ENCODE assay signal across 5 cellular contexts in the genomic region with DNA sequence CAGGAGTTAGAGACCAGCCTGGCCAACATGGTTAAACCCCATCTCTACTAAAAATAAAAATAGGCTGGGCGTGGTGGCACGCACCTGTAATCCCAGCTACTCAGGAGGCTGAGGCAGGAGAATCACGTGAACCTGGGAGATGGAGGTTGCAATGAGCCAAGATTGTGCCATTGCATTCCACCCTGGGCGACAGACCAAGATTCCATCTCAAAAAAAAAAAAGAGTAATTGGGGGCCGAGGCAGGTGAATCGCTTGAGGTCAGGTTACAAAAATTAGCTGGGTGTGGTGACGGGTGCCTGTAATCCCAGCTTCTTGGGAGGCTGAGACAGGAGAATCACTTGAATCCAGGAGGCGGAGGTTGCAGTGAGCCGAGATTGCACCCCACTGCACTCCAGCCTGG.
DNase-seq lines count a peak whose midpoint lies in the region; TF ChIP-seq lines count a peak whose summit lies in the region.
"Not testable (repeated sequence)": the region's sequence is repeated elsewhere in the genome, so short reads cannot be mapped to it uniquely, and the experiment has no call there.

No MANE protein-coding gene starts in this region.

- H3K9me2 ChIP-seq in GM23248 (ENCODE audit: insufficient read depth), result not testable (repeated sequence)

- peaks cover 12% of the 10 kb centered on the region for H3K4me1 Mint-ChIP-seq in HFFc6 (ENCODE audit: low read depth)
- not testable (repeated sequence) for H3K4me1 Mint-ChIP-seq in chondrocyte (ENCODE audit: low read depth)

- H4K20me1 ChIP-seq in GM23248 (ENCODE audit: insufficient read depth), result not testable (repeated sequence)

- WGBS in GM23248 (ENCODE audit: low coverage in 1 of 2, low lambda C conversion rate in 2 of 2, missing lambda C conversion rate in 2 of 2), 2 experiments, result 97 to 98% methylated on average over 9 of the region's 9 CpGs
- 91 to 98% methylated on average over 7 to 9 of the region's 9 CpGs for WGBS in mesodermal cell (ENCODE audit: insufficient coverage in 2 of 2), 2 experiments

- not testable (repeated sequence) for TF ChIP-seq CTCF in HFFc6 (IDR thresholded peaks at IDR 0.05); chondrocyte (IDR thresholded peaks at IDR 0.05)

- not testable (repeated sequence) for H3K27me3 ChIP-seq in GM23248 (replicated peaks; ENCODE audit: insufficient read depth); SJSA1 (replicated peaks)

- H3K36me3 ChIP-seq in GM23248 (ENCODE audit: low read depth); SJSA1; mesodermal cell (ENCODE audit: control insufficient read depth, insufficient read depth, low read length): not testable (repeated sequence)

- H3K9ac ChIP-seq in GM23248, result not testable (repeated sequence)

- H3K27ac Mint-ChIP-seq in HFFc6, result peak overlapping the region; percentile 56; the same call in 1 of the 2 replicates
- H3K27ac Mint-ChIP-seq in chondrocyte (ENCODE audit: unreplicated experiment), result peak overlapping the region; percentile 42

- not testable (repeated sequence) for H3K4me1 ChIP-seq in GM23248 (ENCODE audit: insufficient read depth); SJSA1 (replicated peaks); mesodermal cell (ENCODE audit: control insufficient read depth, insufficient read depth, low read length, poor library complexity, severe bottlenecking)

- H3K79me2 ChIP-seq in GM23248 (ENCODE audit: insufficient read depth), result not testable (repeated sequence)

- H3F3A ChIP-seq in GM23248 (ENCODE audit: insufficient read depth), result not testable (repeated sequence)

- not testable (repeated sequence) for H3K4me3 Mint-ChIP-seq in HFFc6; chondrocyte (ENCODE audit: unreplicated experiment)

- H3K4me2 ChIP-seq in GM23248 (ENCODE audit: unreplicated experiment), result peak overlapping the region; percentile 26

- H3K36me3 Mint-ChIP-seq in HFFc6 (ENCODE audit: low read depth); chondrocyte (ENCODE audit: low read depth): not testable (repeated sequence)

- not testable (repeated sequence) for H3K4me3 ChIP-seq in GM23248; SJSA1; mesodermal cell (ENCODE audit: extremely low read depth, insufficient read depth, low read length, poor library complexity, severe bottlenecking)

- DNase-seq in GM23248; HFFc6; SJSA1 (ENCODE audit: low read depth in 1 of 2, low spot score in 2 of 2); chondrocyte (ENCODE audit: low spot score): not testable (repeated sequence)

- not testable (repeated sequence) for H3K27ac ChIP-seq in GM23248
- H3K27ac ChIP-seq in SJSA1 (0 out of 2 replicates have a peak overlapping the region, but pooled peaks have one; percentile 27), mesodermal cell (ENCODE audit: low read depth, low read length, severe bottlenecking) (peak overlapping the region; percentile 71)

- H3K9me3 Mint-ChIP-seq in HFFc6; chondrocyte (ENCODE audit: low read depth): not testable (repeated sequence)

- H2AFZ ChIP-seq in GM23248, result not testable (repeated sequence)

- in situ Hi-C loops in GM23248 (cut with MboI), result not testable (repeated sequence)

- H3K27me3 Mint-ChIP-seq in HFFc6 (ENCODE audit: insufficient read depth); chondrocyte (ENCODE audit: low read depth): not testable (repeated sequence)

- not testable (repeated sequence) for H3K9me3 ChIP-seq in GM23248 (ENCODE audit: low read depth); SJSA1 (replicated peaks); mesodermal cell (ENCODE audit: control insufficient read depth, low read length)
